In genomic region chrX:69615779-69616519, GRCh38 we compare ENCODE assay signal across 8 cellular contexts. TPM values are rescaled to one million over a fixed set of nuclear protein-coding genes. Genes with fewer than 3 reads are reported as not detected.
A peak's percentile ranks its signal among the peaks of the same experiment; 100 is the strongest.
DNase-seq lines count a peak whose midpoint lies in the region; ATAC-seq, FAIRE-seq and TF ChIP-seq lines count a peak whose summit lies in the region.

Gene EDA (plus strand): TSS chrX:69616113.

- ATAC-seq in GM21526 (IDR thresholded peaks at IDR 0.05; ENCODE audit: low FRiP score, unreplicated experiment) (peak; percentile 91), WTC11 (peak; percentile 97), gastrocnemius medialis (peak; percentile 87 to 88), HG03378 (IDR thresholded peaks at IDR 0.05; ENCODE audit: unreplicated experiment) (no peak)

- no peak for TF ChIP-seq CTCF in CD14-positive monocyte (IDR thresholded peaks at IDR 0.05)
- no peak for TF ChIP-seq CTCF in NB4 (IDR thresholded peaks at IDR 0.05; ENCODE audit: low read depth, low read length)
- no peak for TF ChIP-seq CTCF in WTC11 (IDR thresholded peaks at IDR 0.05)
- no peak for TF ChIP-seq CTCF in bronchial epithelial cell (IDR thresholded peaks at IDR 0.05; ENCODE audit: insufficient read depth, low read length, severe bottlenecking)
- no peak for TF ChIP-seq CTCF in gastrocnemius medialis (IDR thresholded peaks at IDR 0.05 in 4 of 5, conservative IDR thresholded peaks at IDR 0.05 in 1 of 5)

- peak within 1 kb of the TSS; percentile 56; the same call in 1 of the 2 replicates for H3K9ac ChIP-seq in iPS-20b (ENCODE audit: low read depth, low read length)

- no peaks in the 10 kb centered on the region for H3K36me3 Mint-ChIP-seq in CD14-positive monocyte
- no peaks in the 10 kb centered on the region; the same call in 1 of the 2 replicates for H3K36me3 Mint-ChIP-seq in WTC11

- TF ChIP-seq POLR2A in NB4 (IDR thresholded peaks at IDR 0.05; ENCODE audit: extremely low read depth, insufficient read length) (no peak), gastrocnemius medialis (IDR thresholded peaks at IDR 0.05) (no peak)

- H3K27ac Mint-ChIP-seq in CD14-positive monocyte (peak within 1 kb of the TSS in 1 of 7 donors; percentile 23), WTC11 (peak within 1 kb of the TSS; percentile 36; the same call in 1 of the 2 replicates)

- H3K36me3 ChIP-seq in bronchial epithelial cell (ENCODE audit: control insufficient read depth, insufficient read depth, low read length) (no peaks in the 10 kb centered on the region), iPS-20b (ENCODE audit: insufficient read depth, low read depth, low read length) (no peaks in the 10 kb centered on the region), gastrocnemius medialis (no peaks in the 10 kb centered on the region)

- H3K4me1 ChIP-seq in iPS-20b (ENCODE audit: insufficient read depth, low read length) (no peaks in the 10 kb centered on the region; the same call in 1 of the 2 replicates), gastrocnemius medialis (peaks cover 3 to 5% of the 10 kb centered on the region in 2 donors)

- no peaks in the 10 kb centered on the region for H3K9me3 ChIP-seq in iPS-20b (ENCODE audit: insufficient read depth, low read depth, low read length)
- H3K9me3 ChIP-seq in gastrocnemius medialis = no peaks in the 10 kb centered on the region

- CTCF ChIA-PET in WTC11 (lab: Charles Lee) = interaction anchor here (0.7 to 3.2 kb wide), 4 partner anchors 12 to 480 kb away, joined by 3 to 17 read pairs (median 4); no protein-coding TSS in a partner anchor

- no peak for DNase-seq in CD14-positive monocyte (ENCODE audit: low spot score)
- peak; percentile 6 for DNase-seq in NB4 (ENCODE audit: low read depth)
- DNase-seq in WTC11 (ENCODE audit: low spot score) = peak; percentile 87
- peak; percentile 57 for DNase-seq in bronchial epithelial cell (ENCODE audit: low read depth)
- DNase-seq in gastrocnemius medialis = peak; percentile 60 to 72

- intact Hi-C loops in CD14-positive monocyte (cut with micrococcal nuclease) (no loop called here), gastrocnemius medialis (cut with DNase I; ENCODE audit: low total_unique reads) (loop anchor here (1.0 to 10.0 kb wide), 2 partner anchors 409 to 517 kb away; partner anchors contain the start of gene IGBP1)

- peak within 1 kb of the TSS; percentile 67 to 89 for H3K4me3 Mint-ChIP-seq in CD14-positive monocyte
- H3K4me3 Mint-ChIP-seq in WTC11 = peak within 1 kb of the TSS; percentile 78

- H3K9me3 Mint-ChIP-seq in CD14-positive monocyte (peaks cover 0 to 10% (median 0%) of the 10 kb centered on the region in 7 donors), WTC11 (no peaks in the 10 kb centered on the region)

- H3K4me1 Mint-ChIP-seq in CD14-positive monocyte = peaks cover 9% of the 10 kb centered on the region
- peaks cover 11% of the 10 kb centered on the region for H3K4me1 Mint-ChIP-seq in WTC11

- H3K27me3 Mint-ChIP-seq in CD14-positive monocyte (ENCODE audit: low read depth in 3 of 3) = peaks cover 22 to 35% (median 32%) of the 10 kb centered on the region in 3 donors
- peaks cover 14% of the 10 kb centered on the region for H3K27me3 Mint-ChIP-seq in WTC11 (ENCODE audit: low read depth)

- H3K4me3 ChIP-seq in NB4 (ENCODE audit: low read depth, low read length) = no peak within 1 kb of the TSS
- H3K4me3 ChIP-seq in bronchial epithelial cell (ENCODE audit: low read depth, low read length) = peak within 1 kb of the TSS; percentile 48
- peak within 1 kb of the TSS; percentile 74 for H3K4me3 ChIP-seq in iPS-20b (ENCODE audit: low read length)
- H3K4me3 ChIP-seq in gastrocnemius medialis = peak within 1 kb of the TSS; percentile 66 to 84 (median 73)

- in situ Hi-C loops in gastrocnemius medialis (cut with MboI; ENCODE audit: low sequenced_read_pairs in 4 of 4) = no loop called here

- H3K27ac ChIP-seq in iPS-20b (ENCODE audit: low read length) (no peak within 1 kb of the TSS), gastrocnemius medialis (peak within 1 kb of the TSS; percentile 47 to 69 (median 56))

- FAIRE-seq in bronchial epithelial cell (lab: Jason Lieb, UNC) = no peak

- H3K27me3 ChIP-seq in bronchial epithelial cell (ENCODE audit: control insufficient read depth, insufficient read depth, low read length) (no peaks in the 10 kb centered on the region), iPS-20b (ENCODE audit: insufficient read depth, low read length) (peaks cover 23% of the 10 kb centered on the region), gastrocnemius medialis (no peaks in the 10 kb centered on the region)

- POLR2A ChIA-PET in WTC11 (lab: Charles Lee) = interaction anchor here (0.6 to 0.8 kb wide), 3 partner anchors 11 to 80 kb away, joined by 3 to 5 read pairs (median 4); no protein-coding TSS in a partner anchor

TF ChIP-seq in WTC11, 78 proteins besides CTCF, POLR2A, EP300 and RAD21 (continues in another document):
- TF ChIP-seq ZNF281 (CRISPR knock-in tag; IDR thresholded peaks at IDR 0.05) (no peak), ATF2 (CRISPR knock-in tag; IDR thresholded peaks at IDR 0.05; ENCODE audit: borderline replicate concordance, low read depth) (no peak), STAT6 (CRISPR knock-in tag; conservative IDR thresholded peaks at IDR 0.05; ENCODE audit: low read depth) (no peak), SOX15 (CRISPR knock-in tag; IDR thresholded peaks at IDR 0.05) (no peak), ATF3 (CRISPR knock-in tag; conservative IDR thresholded peaks at IDR 0.05) (no peak), ZNF232 (CRISPR knock-in tag; IDR thresholded peaks at IDR 0.05) (no peak), PRRX2 (CRISPR knock-in tag; IDR thresholded peaks at IDR 0.05) (no peak), ZBTB43 (CRISPR knock-in tag; IDR thresholded peaks at IDR 0.05) (no peak), NFYB (CRISPR knock-in tag; conservative IDR thresholded peaks at IDR 0.05; ENCODE audit: low read depth) (peak; percentile 66)

RNA-seq across cellular contexts. Expression of gene EDA, which starts in this region (rescaled TPM):
- under 1 TPM in 1 of 2 donors, not detected in 1; 0.31 TPM for polyA plus RNA-seq in CD14-positive monocyte
- 11.3 to 15.1 TPM (median 12.9 TPM) in 3 replicates for total RNA-seq in WTC11 (2021)
- 0.26 and 0.77 TPM in 2 replicates for total RNA-seq in bronchial epithelial cell
- 1 to 10 TPM in 2 of 4 donors, under 1 TPM in 2; 0.51 to 3.3 (median 1.3) TPM for total RNA-seq in gastrocnemius medialis

Comparison
In these comparisons a context has a peak if more than half of its experiments do, and no peak if none do; other contexts are left out.
1. Peak in DNase-seq and H3K4me3 ChIP-seq in bronchial epithelial cell; RNA of the gene not detected or under 1 TPM.